ENCODE assay signal across 8 cellular contexts in the genomic region with DNA sequence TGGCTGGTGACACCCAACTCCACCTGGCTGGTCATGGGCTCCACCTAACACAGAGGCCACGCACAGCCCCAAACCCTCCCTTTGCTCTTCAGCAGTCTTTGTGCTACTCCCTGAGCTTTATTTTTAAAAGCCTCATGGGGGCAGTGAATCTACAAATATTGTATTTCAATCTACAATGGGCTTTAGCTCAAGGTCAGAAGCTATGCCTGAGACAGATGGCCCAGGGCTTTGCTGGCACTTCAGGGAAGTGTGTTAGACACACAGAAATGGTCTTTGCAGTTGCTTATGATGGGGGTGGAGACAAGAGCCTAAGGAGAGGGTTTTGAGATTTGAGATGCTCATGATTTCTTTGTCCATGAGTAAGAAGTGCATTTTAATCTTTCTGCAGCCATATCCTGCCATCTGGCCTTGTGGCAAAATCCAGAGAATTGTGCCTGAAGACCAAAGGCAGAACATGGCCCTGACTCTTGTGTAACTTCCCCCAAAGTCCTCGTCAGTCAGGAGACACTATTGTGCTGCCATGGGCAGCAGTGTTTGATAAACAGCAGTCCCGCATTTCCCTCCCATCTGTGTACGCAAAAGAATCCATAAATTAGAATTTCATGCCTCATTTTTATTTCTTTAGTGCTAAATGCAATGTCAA.
A peak's percentile ranks its signal among the peaks of the same experiment; 100 is the strongest.
DNase-seq lines count a peak whose midpoint lies in the region; ATAC-seq, FAIRE-seq and TF ChIP-seq lines count a peak whose summit lies in the region.
"Had no signal": no experiment of that assay in that cellular context is flagged by ENCODE, and none has a peak within 500 bp of the region (broad histone marks: within the 10 kb centered on the region; RNA-seq: fewer than 3 reads in every experiment).

No MANE protein-coding gene starts in this region.

- H3K27me3 Mint-ChIP-seq in CD8-positive, alpha-beta memory T cell = peaks cover 8 to 9% of the 10 kb centered on the region in 2 donors

- H3K9me3 Mint-ChIP-seq in CD8-positive, alpha-beta memory T cell = peaks cover 0 to 2% (median 0%) of the 10 kb centered on the region in 5 donors
- H3K9me3 Mint-ChIP-seq: activated CD4-positive, alpha-beta memory T cell treated with anti-CD3 and anti-CD28 coated beads for 36 hours had no signal

- no peak for TF ChIP-seq POLR2A in sigmoid colon (IDR thresholded peaks at IDR 0.05)
- TF ChIP-seq POLR2A in GM12892 (IDR thresholded peaks at IDR 0.05; ENCODE audit: low read depth, low read length) = no peak

- H3K27ac Mint-ChIP-seq in CD8-positive, alpha-beta memory T cell = no peak overlapping the region
- H3K27ac Mint-ChIP-seq: activated CD4-positive, alpha-beta memory T cell treated with anti-CD3 and anti-CD28 coated beads for 36 hours had no signal

- POLR2A ChIA-PET in HEK293 (lab: Yijun Ruan, JAX) = no interaction called here
- POLR2A ChIA-PET in CD8-positive, alpha-beta memory T cell (lab: Charles Lee) = no interaction called here

- H3K27me3 ChIP-seq in sigmoid colon = no peaks in the 10 kb centered on the region
- H3K27me3 ChIP-seq in CD8-positive, alpha-beta memory T cell (ENCODE audit: insufficient read depth, low read length, poor library complexity, severe bottlenecking) = no peaks in the 10 kb centered on the region

- CTCF ChIA-PET in HEK293 (lab: Yijun Ruan, JAX) = interaction anchor here (0.6 to 1.4 kb wide), 8 partner anchors 147 to 514 kb away, joined by 3 to 9 read pairs (median 3); no protein-coding TSS in a partner anchor
- CTCF ChIA-PET in CD8-positive, alpha-beta memory T cell (lab: Charles Lee) = no interaction called here

- H3K4me1 ChIP-seq in HEK293 (ENCODE audit: control insufficient read depth, insufficient read depth, low read length) (no peaks in the 10 kb centered on the region; the same call in 1 of the 2 replicates), sigmoid colon (peaks cover 0 to 29% (median 19%) of the 10 kb centered on the region in 4 donors)
- no peaks in the 10 kb centered on the region for H3K4me1 ChIP-seq in CD8-positive, alpha-beta memory T cell (ENCODE audit: insufficient read depth, low read length)

- no peak overlapping the region for H3K4me3 ChIP-seq in HEK293 (ENCODE audit: low read depth, low read length)
- H3K4me3 ChIP-seq in epithelial cell of esophagus (ENCODE audit: low read length) = no peak overlapping the region
- H3K4me3 ChIP-seq in sigmoid colon = no peak overlapping the region
- no peak overlapping the region for H3K4me3 ChIP-seq in CD8-positive, alpha-beta memory T cell (ENCODE audit: low read length)

- FAIRE-seq in GM12892 (lab: Jason Lieb, UNC) = no peak

- no peaks in the 10 kb centered on the region for H3K36me3 Mint-ChIP-seq in CD8-positive, alpha-beta memory T cell
- H3K36me3 Mint-ChIP-seq: activated CD4-positive, alpha-beta memory T cell treated with anti-CD3 and anti-CD28 coated beads for 36 hours had no signal

- no peak for TF ChIP-seq EP300 in sigmoid colon (IDR thresholded peaks at IDR 0.05)

- peak; percentile 63 for DNase-seq in NOMO-1 treated with DMSO at 0.1 percent for 48 hours (lab: John Stamatoyannopoulos, UW; ENCODE audit: unreplicated experiment)
- DNase-seq in epithelial cell of esophagus (ENCODE audit: low read depth) = peak; percentile 35
- DNase-seq in sigmoid colon = peak; percentile 30
- DNase-seq in CD8-positive, alpha-beta memory T cell = no peak
- DNase-seq in GM12892 (ENCODE audit: insufficient read length) = no peak
- DNase-seq: activated CD4-positive, alpha-beta memory T cell treated with anti-CD3 and anti-CD28 coated beads for 36 hours had no signal

- 62 to 78% methylated on average over 4 of the region's 4 CpGs for WGBS in sigmoid colon, 2 donors

- H3K27ac ChIP-seq in HEK293 (ENCODE audit: extremely low read depth, low read depth, low read length) (no peak overlapping the region), sigmoid colon (no peak overlapping the region)
- H3K27ac ChIP-seq in CD8-positive, alpha-beta memory T cell (ENCODE audit: low read depth, low read length) = no peak overlapping the region

- no peak for ATAC-seq in GM18867 (IDR thresholded peaks at IDR 0.05; ENCODE audit: unreplicated experiment)

- H3K4me1 Mint-ChIP-seq in CD8-positive, alpha-beta memory T cell = no peaks in the 10 kb centered on the region

- H3K9me3 ChIP-seq in HEK293 (ENCODE audit: control insufficient read depth, insufficient read depth, low read depth, low read length) (no peaks in the 10 kb centered on the region), sigmoid colon (no peaks in the 10 kb centered on the region)
- H3K9me3 ChIP-seq in CD8-positive, alpha-beta memory T cell (ENCODE audit: low read length) = no peaks in the 10 kb centered on the region

- H3K36me3 ChIP-seq in HEK293 (ENCODE audit: control insufficient read depth in 2 of 2, insufficient read depth in 1 of 2, low read length in 2 of 2) = no peaks in the 10 kb centered on the region
- no peaks in the 10 kb centered on the region for H3K36me3 ChIP-seq in sigmoid colon
- no peaks in the 10 kb centered on the region for H3K36me3 ChIP-seq in CD8-positive, alpha-beta memory T cell (ENCODE audit: insufficient read depth, low read length)

- TF ChIP-seq CTCF in HEK293 (tag by site-specific recombination; IDR thresholded peaks at IDR 0.05) (no peak), epithelial cell of esophagus (IDR thresholded peaks at IDR 0.05; ENCODE audit: insufficient read depth, low read depth, low read length, missing control alignments) (peak; percentile 29), sigmoid colon (IDR thresholded peaks at IDR 0.05) (peak in 1 of 4 experiments; percentile 14)

- H3K4me3 Mint-ChIP-seq in CD8-positive, alpha-beta memory T cell = no peak overlapping the region
- H3K4me3 Mint-ChIP-seq: activated CD4-positive, alpha-beta memory T cell treated with anti-CD3 and anti-CD28 coated beads for 36 hours had no signal

- intact Hi-C loops in sigmoid colon (cut with DNase I) = no loop called here

TF ChIP-seq in HEK293, 187 proteins besides CTCF, POLR2A, EP300 and RAD21:
- no peak for TF ChIP-seq ZNF175 (tag by site-specific recombination; IDR thresholded peaks at IDR 0.05)
- TF ChIP-seq ZNF341 (tag by site-specific recombination; IDR thresholded peaks at IDR 0.05; ENCODE audit: low read depth) = 0 out of 2 replicates have a peak, but pooled peaks have one; percentile 30

Comparison
In these comparisons a context has a peak if more than half of its experiments do, and no peak if none do; other contexts are left out.
1. DNase-seq: peak in NOMO-1 treated with DMSO at 0.1 percent for 48 hours (single experiment), epithelial cell of esophagus (single experiment) and sigmoid colon (single experiment); none in CD8-positive, alpha-beta memory T cell (0 of 5) and GM12892 (single experiment).